Comparison of ENCODE assay signal across 8 cellular contexts in genomic region chr2:55232863-55233657, GRCh38. TPM values are rescaled to one million over a fixed set of nuclear protein-coding genes. Genes with fewer than 3 reads are reported as not detected.
A peak's percentile ranks its signal among the peaks of the same experiment; 100 is the strongest.
DNase-seq lines count a peak whose midpoint lies in the region; ATAC-seq and TF ChIP-seq lines count a peak whose summit lies in the region.

No MANE protein-coding gene starts in this region.

- H3K4me3 ChIP-seq in left lung, result peak overlapping the region; percentile 70 to 77

- no peaks in the 10 kb centered on the region for H3K27me3 ChIP-seq in left lung

- H3K27ac ChIP-seq in left lung, result peak overlapping the region; percentile 90 to 92

- ATAC-seq in HG03378 (IDR thresholded peaks at IDR 0.05; ENCODE audit: unreplicated experiment) (peak; percentile 10), left lung (peak; percentile 40), HG03108 (IDR thresholded peaks at IDR 0.05; ENCODE audit: unreplicated experiment) (no peak)

- H3K9me3 ChIP-seq in left lung, result no peaks in the 10 kb centered on the region

- TF ChIP-seq CTCF in left lung (IDR thresholded peaks at IDR 0.05), result no peak

- peaks cover 0 to 43% of the 10 kb centered on the region in 2 donors for H3K36me3 ChIP-seq in left lung

- H3K4me1 ChIP-seq in left lung, result peaks cover 11 to 41% of the 10 kb centered on the region in 2 donors

- DNase-seq in NCI-H2171 treated with DMSO at 0.1 percent for 48 hours (lab: John Stamatoyannopoulos, UW) (peak; percentile 40), NCI-H2171 (lab: John Stamatoyannopoulos, UW) (no peak), UCSD-AML1 (lab: John Stamatoyannopoulos, UW; ENCODE audit: unreplicated experiment) (peak; percentile 36), left lung (peak; percentile 57 to 83)
- DNase-seq in central memory CD4-positive, alpha-beta T cell, result peak; percentile 67
- peak; percentile 32 for DNase-seq in stimulated activated CD8-positive, alpha-beta memory T cell treated with anti-CD3 and anti-CD28 coated beads, Interleukin-12 subunit alpha, Interleukin-12 subunit beta, amount 100 ng/mL, for 1 hour (ENCODE audit: low read depth)

- intact Hi-C loops in left lung (cut with DNase I), result no loop called here

RNA-seq across cellular contexts. Expression of gene RPS27A, which starts 0.6 kb away (rescaled TPM):
- total RNA-seq in left lung, result 100 to 1,000 TPM; 703 to 736 TPM

RNA-seq across cellular contexts. Expression of gene CLHC1, which starts 1.0 kb away (rescaled TPM):
- 1 to 10 TPM; 9.2 to 9.7 TPM for total RNA-seq in left lung

RNA-seq across cellular contexts. Expression of gene MTIF2, which starts 36.0 kb away (rescaled TPM):
- total RNA-seq in left lung, result 10 to 100 TPM; 19.8 to 29.1 TPM
